24 cellular contexts compared by ENCODE assay signal in the genomic region with DNA sequence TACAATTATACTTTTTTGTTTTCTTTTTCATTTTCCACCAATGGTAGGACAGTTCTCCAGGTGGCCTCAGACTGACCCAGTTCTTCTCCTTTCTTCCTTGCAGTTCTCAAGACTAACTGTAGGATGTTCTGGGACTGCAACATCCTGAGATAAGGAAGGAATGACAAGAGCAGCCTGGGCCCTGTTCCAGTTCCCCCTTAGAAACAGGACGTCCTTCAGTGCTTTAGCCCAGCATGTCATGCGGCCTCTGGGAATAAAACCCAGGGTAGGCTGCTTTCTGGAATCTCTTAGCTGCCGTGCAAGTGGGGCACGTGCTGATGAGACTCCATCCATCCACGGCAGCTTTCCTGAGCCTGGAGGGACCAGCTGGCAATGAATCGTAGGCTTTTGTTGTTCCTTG. TPM values are rescaled to one million over a fixed set of nuclear protein-coding genes. Genes with fewer than 3 reads are reported as not detected.
DNase-seq lines count a peak whose midpoint lies in the region; ATAC-seq and TF ChIP-seq lines count a peak whose summit lies in the region.
"Had no signal": no experiment of that assay in that cellular context is flagged by ENCODE, and none has a peak within 500 bp of the region (broad histone marks: within the 10 kb centered on the region; RNA-seq: fewer than 3 reads in every experiment).

No MANE protein-coding gene starts in this region.

- no peak overlapping the region for H3K27ac Mint-ChIP-seq in endodermal cell
- H3K27ac Mint-ChIP-seq: activated naive CD8-positive, alpha-beta T cell treated with anti-CD3 and anti-CD28 coated beads, Interleukin-2, amount 50 U/mL, for 24 hours; HFFc6; stimulated activated naive CD8-positive, alpha-beta T cell treated with anti-CD3 and anti-CD28 coated beads, Interleukin-15, Interleukin-2, amounts not matched to agents 100 ng/mL and 50 ng/mL, for 24 hours had no signal

- no peaks in the 10 kb centered on the region for H3K36me3 ChIP-seq in endodermal cell (ENCODE audit: control insufficient read depth, insufficient read depth, low read length)
- H3K36me3 ChIP-seq: cardiac muscle cell, lower lobe of right lung had no signal

- peaks cover 8% of the 10 kb centered on the region for H3K27me3 Mint-ChIP-seq in endodermal cell (ENCODE audit: insufficient read depth)
- H3K27me3 Mint-ChIP-seq: stimulated activated naive CD8-positive, alpha-beta T cell treated with anti-CD3 and anti-CD28 coated beads, Interleukin-15, Interleukin-2, amounts not matched to agents 100 ng/mL and 50 ng/mL, for 24 hours had no signal

- H3K27me3 ChIP-seq in endodermal cell (ENCODE audit: control insufficient read depth, insufficient read depth, low read length, poor library complexity, severe bottlenecking), result peaks cover 5% of the 10 kb centered on the region
- H3K27me3 ChIP-seq: cardiac muscle cell had no signal

- H3K9me3 Mint-ChIP-seq in endodermal cell, result no peaks in the 10 kb centered on the region
- H3K9me3 Mint-ChIP-seq: activated naive CD8-positive, alpha-beta T cell treated with anti-CD3 and anti-CD28 coated beads, Interleukin-2, amount 50 U/mL, for 24 hours; stimulated activated naive CD8-positive, alpha-beta T cell treated with anti-CD3 and anti-CD28 coated beads, Interleukin-15, Interleukin-2, amounts not matched to agents 100 ng/mL and 50 ng/mL, for 24 hours had no signal

- TF ChIP-seq CTCF in endodermal cell (conservative IDR thresholded peaks at IDR 0.05) (peak; percentile 66), GM20000 (IDR thresholded peaks at IDR 0.05; ENCODE audit: extremely low read depth, missing control alignments) (no peak)

- no peak overlapping the region for H3K9ac ChIP-seq in endodermal cell (ENCODE audit: extremely low read depth, low read length, poor library complexity, severe bottlenecking)

- intact Hi-C loops in Right ventricle myocardium inferior (cut with DNase I), result no loop called here
- intact Hi-C loops in cardiac septum (cut with DNase I), result no loop called here

- no peak overlapping the region for H3K4me3 Mint-ChIP-seq in endodermal cell
- H3K4me3 Mint-ChIP-seq: activated naive CD8-positive, alpha-beta T cell treated with anti-CD3 and anti-CD28 coated beads, Interleukin-2, amount 50 U/mL, for 24 hours; HFFc6; stimulated activated naive CD8-positive, alpha-beta T cell treated with anti-CD3 and anti-CD28 coated beads, Interleukin-15, Interleukin-2, amounts not matched to agents 100 ng/mL and 50 ng/mL, for 24 hours had no signal

- 88 to 89% methylated on average over 6 of the region's 6 CpGs for WGBS in endodermal cell (ENCODE audit: insufficient coverage in 1 of 2, insufficient read length in 1 of 2), 2 experiments

- DNase-seq in Right ventricle myocardium inferior (ENCODE audit: missing footprints) (no peak), cardiac septum (ENCODE audit: low spot score) (no peak), endodermal cell (peak; percentile 57), left kidney (ENCODE audit: low read depth, low spot score) (peak; percentile 62), GM20000 (ENCODE audit: low spot score) (no peak)
- DNase-seq in activated CD4-positive, alpha-beta T cell treated with anti-CD3 and anti-CD28 coated beads, Interleukin-2, amount 50 U/mL, for 48 hours, result no peak
- DNase-seq: activated CD4-positive, alpha-beta T cell treated with anti-CD3 and anti-CD28 coated beads for 48 hours; activated CD8-positive, alpha-beta memory T cell treated with anti-CD3 and anti-CD28 coated beads, Interleukin-2, amount 50 U/mL, for 4 hours; activated effector memory CD4-positive, alpha-beta T cell treated with Interleukin-2 at 50 U/mL for 16 hours; activated naive CD8-positive, alpha-beta T cell treated with anti-CD3 and anti-CD28 coated beads, Interleukin-2, amount 50 U/mL, for 24 hours; C1 segment of cervical spinal cord; erythroblast; HFFc6; lower lobe of right lung; NCI-H187 treated with DMSO at 0.1 percent for 48 hours; NK-92 treated with Interleukin-12 subunit alpha and Interleukin-12 subunit beta, amount 100 ng/mL, for 24 hours; stimulated activated CD4-positive, alpha-beta T cell treated with anti-CD3 and anti-CD28 coated beads, Interleukin-2, amount 100 ng/mL, for 24 hours had no signal

- H3K36me3 Mint-ChIP-seq in endodermal cell (ENCODE audit: low read depth), result no peaks in the 10 kb centered on the region

- peak; percentile 78 for ATAC-seq in Right ventricle myocardium inferior
- ATAC-seq in GM21515 (IDR thresholded peaks at IDR 0.05; ENCODE audit: unreplicated experiment), result no peak
- ATAC-seq in HG02798 (IDR thresholded peaks at IDR 0.05; ENCODE audit: poor library complexity, unreplicated experiment), result no peak
- ATAC-seq: activated naive CD8-positive, alpha-beta T cell treated with anti-CD3 and anti-CD28 coated beads, Interleukin-2, amount 50 U/mL, for 24 hours had no signal

- peaks cover 50% of the 10 kb centered on the region for H3K4me1 Mint-ChIP-seq in endodermal cell
- H3K4me1 Mint-ChIP-seq: activated naive CD8-positive, alpha-beta T cell treated with anti-CD3 and anti-CD28 coated beads, Interleukin-2, amount 50 U/mL, for 24 hours had no signal

- no peak overlapping the region for H3K27ac ChIP-seq in endodermal cell (ENCODE audit: low read depth, low read length)
- H3K27ac ChIP-seq: A549, cardiac muscle cell, HL-60, lower lobe of right lung, RWPE1 had no signal

- peaks cover 13% of the 10 kb centered on the region for H3K4me1 ChIP-seq in endodermal cell (ENCODE audit: control insufficient read depth, insufficient read depth, low read length)
- H3K4me1 ChIP-seq: A549, lower lobe of right lung had no signal

- no peak overlapping the region for H3K4me3 ChIP-seq in endodermal cell (ENCODE audit: low read length)
- H3K4me3 ChIP-seq: A549, cardiac muscle cell, lower lobe of right lung had no signal

- H3K9me3 ChIP-seq in endodermal cell (ENCODE audit: control insufficient read depth, low read length), result no peaks in the 10 kb centered on the region
- H3K9me3 ChIP-seq: A549, lower lobe of right lung had no signal

RNA-seq across cellular contexts. Expression of a gene that starts 24.0 kb away (rescaled TPM):
- total RNA-seq in Right ventricle myocardium inferior (42.4 TPM), cardiac septum (36.0 TPM), endodermal cell (10 to 100 TPM; 76.3 to 88.2 TPM)
- 95.9 TPM for polyA plus RNA-seq in endodermal cell (2013, experiment 1 of 2)
- 91.3 TPM for polyA plus RNA-seq in endodermal cell (2013, experiment 2 of 2)
- total RNA-seq: HFFc6 had no signal

Comparison
In these comparisons a context has a peak if more than half of its experiments do, and no peak if none do; other contexts are left out.
1. DNase-seq: peak in endodermal cell (single experiment) and left kidney (single experiment); none in Right ventricle myocardium inferior (single experiment), cardiac septum (single experiment), activated CD4-positive, alpha-beta T cell treated with anti-CD3 and anti-CD28 coated beads, Interleukin-2, amount 50 U/mL, for 48 hours (0 of 2) and GM20000 (single experiment).